1 cellular context compared by ENCODE assay signal in the genomic region with DNA sequence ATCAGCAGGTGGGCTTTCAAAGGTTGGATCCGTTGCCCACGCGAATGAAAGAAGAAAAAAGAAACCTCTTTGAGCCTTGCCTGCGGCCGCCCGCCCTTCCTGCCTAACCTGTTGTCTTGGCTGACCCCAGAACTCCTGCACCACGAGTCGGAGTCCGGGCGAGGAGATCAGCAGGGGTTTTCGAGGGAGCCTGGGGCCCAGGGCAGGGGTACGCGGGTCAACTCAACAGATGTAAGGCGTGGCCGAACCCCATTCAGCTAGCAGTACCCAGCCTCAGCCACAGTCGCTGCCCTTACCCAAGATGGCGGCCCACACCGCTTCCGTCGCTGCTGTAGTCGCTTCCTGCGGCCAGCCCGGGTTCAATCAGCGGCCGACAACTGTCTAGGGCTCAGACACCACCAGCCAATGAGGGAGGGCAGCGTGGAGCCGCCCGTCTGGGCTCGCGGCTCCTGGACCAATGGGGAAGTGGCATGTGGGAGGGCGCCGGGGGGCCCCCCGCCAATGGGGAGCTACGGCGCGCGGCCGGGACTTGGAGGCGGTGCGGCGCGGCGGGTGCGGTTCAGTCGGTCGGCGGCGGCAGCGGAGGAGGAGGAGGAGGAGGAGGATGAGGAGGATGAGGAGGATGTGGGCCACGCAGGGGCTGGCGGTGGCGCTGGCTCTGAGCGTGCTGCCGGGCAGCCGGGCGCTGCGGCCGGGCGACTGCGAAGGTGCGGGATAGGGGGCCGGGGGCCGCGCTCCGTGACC.
TF ChIP-seq lines count a peak whose summit lies in the region.

MANF (plus strand) TSS at position 562 of the 744 bp plus-strand sequence; CDS start at position 614, 52 bp downstream.

TF ChIP-seq in K562, 482 proteins besides CTCF, POLR2A, EP300 and RAD21 (continued from another document):
- TF ChIP-seq ATF7 (IDR thresholded peaks at IDR 0.05) (peak; percentile 62; the same call in 1 of the 2 replicates), SAP30 (IDR thresholded peaks at IDR 0.05; ENCODE audit: borderline replicate concordance, insufficient read depth, low read depth, low read length, poor library complexity, severe bottlenecking) (no peak), SRSF9 (IDR thresholded peaks at IDR 0.05; ENCODE audit: borderline replicate concordance, low read depth, low read length) (no peak), ERF (CRISPR knock-in tag; IDR thresholded peaks at IDR 0.05) (no peak), YBX1 (IDR thresholded peaks at IDR 0.05) (no peak), ZNF77 (CRISPR knock-in tag; IDR thresholded peaks at IDR 0.05) (no peak), ZBTB43 (CRISPR knock-in tag; IDR thresholded peaks at IDR 0.05) (no peak), MBD1 (CRISPR knock-in tag; IDR thresholded peaks at IDR 0.05) (no peak), GABPA (tag; conservative IDR thresholded peaks at IDR 0.05; ENCODE audit: low read depth) (peak; percentile 93), ZKSCAN3 (CRISPR knock-in tag; IDR thresholded peaks at IDR 0.05) (no peak), POLR2H (tag; IDR thresholded peaks at IDR 0.05; ENCODE audit: low read depth) (peak; percentile 81), RBBP5 (IDR thresholded peaks at IDR 0.05; ENCODE audit: borderline replicate concordance, insufficient read depth, low read length, poor library complexity, severe bottlenecking) (no peak), E2F5 (CRISPR knock-in tag; IDR thresholded peaks at IDR 0.05) (no peak), TFAM (CRISPR knock-in tag; conservative IDR thresholded peaks at IDR 0.05) (no peak), NR4A1 (CRISPR knock-in tag; IDR thresholded peaks at IDR 0.05) (no peak), NR4A1 (tag; IDR thresholded peaks at IDR 0.05) (no peak)
- TF ChIP-seq, protein P1, sequence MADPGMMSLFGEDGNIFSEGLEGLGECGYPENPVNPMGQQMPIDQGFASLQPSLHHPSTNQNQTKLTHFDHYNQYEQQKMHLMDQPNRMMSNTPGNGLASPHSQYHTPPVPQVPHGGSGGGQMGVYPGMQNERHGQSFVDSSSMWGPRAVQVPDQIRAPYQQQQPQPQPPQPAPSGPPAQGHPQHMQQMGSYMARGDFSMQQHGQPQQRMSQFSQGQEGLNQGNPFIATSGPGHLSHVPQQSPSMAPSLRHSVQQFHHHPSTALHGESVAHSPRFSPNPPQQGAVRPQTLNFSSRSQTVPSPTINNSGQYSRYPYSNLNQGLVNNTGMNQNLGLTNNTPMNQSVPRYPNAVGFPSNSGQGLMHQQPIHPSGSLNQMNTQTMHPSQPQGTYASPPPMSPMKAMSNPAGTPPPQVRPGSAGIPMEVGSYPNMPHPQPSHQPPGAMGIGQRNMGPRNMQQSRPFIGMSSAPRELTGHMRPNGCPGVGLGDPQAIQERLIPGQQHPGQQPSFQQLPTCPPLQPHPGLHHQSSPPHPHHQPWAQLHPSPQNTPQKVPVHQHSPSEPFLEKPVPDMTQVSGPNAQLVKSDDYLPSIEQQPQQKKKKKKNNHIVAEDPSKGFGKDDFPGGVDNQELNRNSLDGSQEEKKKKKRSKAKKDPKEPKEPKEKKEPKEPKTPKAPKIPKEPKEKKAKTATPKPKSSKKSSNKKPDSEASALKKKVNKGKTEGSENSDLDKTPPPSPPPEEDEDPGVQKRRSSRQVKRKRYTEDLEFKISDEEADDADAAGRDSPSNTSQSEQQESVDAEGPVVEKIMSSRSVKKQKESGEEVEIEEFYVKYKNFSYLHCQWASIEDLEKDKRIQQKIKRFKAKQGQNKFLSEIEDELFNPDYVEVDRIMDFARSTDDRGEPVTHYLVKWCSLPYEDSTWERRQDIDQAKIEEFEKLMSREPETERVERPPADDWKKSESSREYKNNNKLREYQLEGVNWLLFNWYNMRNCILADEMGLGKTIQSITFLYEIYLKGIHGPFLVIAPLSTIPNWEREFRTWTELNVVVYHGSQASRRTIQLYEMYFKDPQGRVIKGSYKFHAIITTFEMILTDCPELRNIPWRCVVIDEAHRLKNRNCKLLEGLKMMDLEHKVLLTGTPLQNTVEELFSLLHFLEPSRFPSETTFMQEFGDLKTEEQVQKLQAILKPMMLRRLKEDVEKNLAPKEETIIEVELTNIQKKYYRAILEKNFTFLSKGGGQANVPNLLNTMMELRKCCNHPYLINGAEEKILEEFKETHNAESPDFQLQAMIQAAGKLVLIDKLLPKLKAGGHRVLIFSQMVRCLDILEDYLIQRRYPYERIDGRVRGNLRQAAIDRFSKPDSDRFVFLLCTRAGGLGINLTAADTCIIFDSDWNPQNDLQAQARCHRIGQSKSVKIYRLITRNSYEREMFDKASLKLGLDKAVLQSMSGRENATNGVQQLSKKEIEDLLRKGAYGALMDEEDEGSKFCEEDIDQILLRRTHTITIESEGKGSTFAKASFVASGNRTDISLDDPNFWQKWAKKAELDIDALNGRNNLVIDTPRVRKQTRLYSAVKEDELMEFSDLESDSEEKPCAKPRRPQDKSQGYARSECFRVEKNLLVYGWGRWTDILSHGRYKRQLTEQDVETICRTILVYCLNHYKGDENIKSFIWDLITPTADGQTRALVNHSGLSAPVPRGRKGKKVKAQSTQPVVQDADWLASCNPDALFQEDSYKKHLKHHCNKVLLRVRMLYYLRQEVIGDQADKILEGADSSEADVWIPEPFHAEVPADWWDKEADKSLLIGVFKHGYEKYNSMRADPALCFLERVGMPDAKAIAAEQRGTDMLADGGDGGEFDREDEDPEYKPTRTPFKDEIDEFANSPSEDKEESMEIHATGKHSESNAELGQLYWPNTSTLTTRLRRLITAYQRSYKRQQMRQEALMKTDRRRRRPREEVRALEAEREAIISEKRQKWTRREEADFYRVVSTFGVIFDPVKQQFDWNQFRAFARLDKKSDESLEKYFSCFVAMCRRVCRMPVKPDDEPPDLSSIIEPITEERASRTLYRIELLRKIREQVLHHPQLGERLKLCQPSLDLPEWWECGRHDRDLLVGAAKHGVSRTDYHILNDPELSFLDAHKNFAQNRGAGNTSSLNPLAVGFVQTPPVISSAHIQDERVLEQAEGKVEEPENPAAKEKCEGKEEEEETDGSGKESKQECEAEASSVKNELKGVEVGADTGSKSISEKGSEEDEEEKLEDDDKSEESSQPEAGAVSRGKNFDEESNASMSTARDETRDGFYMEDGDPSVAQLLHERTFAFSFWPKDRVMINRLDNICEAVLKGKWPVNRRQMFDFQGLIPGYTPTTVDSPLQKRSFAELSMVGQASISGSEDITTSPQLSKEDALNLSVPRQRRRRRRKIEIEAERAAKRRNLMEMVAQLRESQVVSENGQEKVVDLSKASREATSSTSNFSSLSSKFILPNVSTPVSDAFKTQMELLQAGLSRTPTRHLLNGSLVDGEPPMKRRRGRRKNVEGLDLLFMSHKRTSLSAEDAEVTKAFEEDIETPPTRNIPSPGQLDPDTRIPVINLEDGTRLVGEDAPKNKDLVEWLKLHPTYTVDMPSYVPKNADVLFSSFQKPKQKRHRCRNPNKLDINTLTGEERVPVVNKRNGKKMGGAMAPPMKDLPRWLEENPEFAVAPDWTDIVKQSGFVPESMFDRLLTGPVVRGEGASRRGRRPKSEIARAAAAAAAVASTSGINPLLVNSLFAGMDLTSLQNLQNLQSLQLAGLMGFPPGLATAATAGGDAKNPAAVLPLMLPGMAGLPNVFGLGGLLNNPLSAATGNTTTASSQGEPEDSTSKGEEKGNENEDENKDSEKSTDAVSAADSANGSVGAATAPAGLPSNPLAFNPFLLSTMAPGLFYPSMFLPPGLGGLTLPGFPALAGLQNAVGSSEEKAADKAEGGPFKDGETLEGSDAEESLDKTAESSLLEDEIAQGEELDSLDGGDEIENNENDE (IDR thresholded peaks at IDR 0.05; ENCODE audit: low read depth, low read length): no peak
- TF ChIP-seq, protein P2, sequence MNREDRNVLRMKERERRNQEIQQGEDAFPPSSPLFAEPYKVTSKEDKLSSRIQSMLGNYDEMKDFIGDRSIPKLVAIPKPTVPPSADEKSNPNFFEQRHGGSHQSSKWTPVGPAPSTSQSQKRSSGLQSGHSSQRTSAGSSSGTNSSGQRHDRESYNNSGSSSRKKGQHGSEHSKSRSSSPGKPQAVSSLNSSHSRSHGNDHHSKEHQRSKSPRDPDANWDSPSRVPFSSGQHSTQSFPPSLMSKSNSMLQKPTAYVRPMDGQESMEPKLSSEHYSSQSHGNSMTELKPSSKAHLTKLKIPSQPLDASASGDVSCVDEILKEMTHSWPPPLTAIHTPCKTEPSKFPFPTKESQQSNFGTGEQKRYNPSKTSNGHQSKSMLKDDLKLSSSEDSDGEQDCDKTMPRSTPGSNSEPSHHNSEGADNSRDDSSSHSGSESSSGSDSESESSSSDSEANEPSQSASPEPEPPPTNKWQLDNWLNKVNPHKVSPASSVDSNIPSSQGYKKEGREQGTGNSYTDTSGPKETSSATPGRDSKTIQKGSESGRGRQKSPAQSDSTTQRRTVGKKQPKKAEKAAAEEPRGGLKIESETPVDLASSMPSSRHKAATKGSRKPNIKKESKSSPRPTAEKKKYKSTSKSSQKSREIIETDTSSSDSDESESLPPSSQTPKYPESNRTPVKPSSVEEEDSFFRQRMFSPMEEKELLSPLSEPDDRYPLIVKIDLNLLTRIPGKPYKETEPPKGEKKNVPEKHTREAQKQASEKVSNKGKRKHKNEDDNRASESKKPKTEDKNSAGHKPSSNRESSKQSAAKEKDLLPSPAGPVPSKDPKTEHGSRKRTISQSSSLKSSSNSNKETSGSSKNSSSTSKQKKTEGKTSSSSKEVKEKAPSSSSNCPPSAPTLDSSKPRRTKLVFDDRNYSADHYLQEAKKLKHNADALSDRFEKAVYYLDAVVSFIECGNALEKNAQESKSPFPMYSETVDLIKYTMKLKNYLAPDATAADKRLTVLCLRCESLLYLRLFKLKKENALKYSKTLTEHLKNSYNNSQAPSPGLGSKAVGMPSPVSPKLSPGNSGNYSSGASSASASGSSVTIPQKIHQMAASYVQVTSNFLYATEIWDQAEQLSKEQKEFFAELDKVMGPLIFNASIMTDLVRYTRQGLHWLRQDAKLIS (CRISPR knock-in tag; IDR thresholded peaks at IDR 0.05): peak; percentile 82; the same call in 1 of the 2 replicates
- TF ChIP-seq, protein P3, sequence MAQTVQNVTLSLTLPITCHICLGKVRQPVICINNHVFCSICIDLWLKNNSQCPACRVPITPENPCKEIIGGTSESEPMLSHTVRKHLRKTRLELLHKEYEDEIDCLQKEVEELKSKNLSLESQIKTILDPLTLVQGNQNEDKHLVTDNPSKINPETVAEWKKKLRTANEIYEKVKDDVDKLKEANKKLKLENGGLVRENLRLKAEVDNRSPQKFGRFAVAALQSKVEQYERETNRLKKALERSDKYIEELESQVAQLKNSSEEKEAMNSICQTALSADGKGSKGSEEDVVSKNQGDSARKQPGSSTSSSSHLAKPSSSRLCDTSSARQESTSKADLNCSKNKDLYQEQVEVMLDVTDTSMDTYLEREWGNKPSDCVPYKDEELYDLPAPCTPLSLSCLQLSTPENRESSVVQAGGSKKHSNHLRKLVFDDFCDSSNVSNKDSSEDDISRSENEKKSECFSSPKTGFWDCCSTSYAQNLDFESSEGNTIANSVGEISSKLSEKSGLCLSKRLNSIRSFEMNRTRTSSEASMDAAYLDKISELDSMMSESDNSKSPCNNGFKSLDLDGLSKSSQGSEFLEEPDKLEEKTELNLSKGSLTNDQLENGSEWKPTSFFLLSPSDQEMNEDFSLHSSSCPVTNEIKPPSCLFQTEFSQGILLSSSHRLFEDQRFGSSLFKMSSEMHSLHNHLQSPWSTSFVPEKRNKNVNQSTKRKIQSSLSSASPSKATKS (CRISPR knock-in tag; IDR thresholded peaks at IDR 0.05): no peak
